Comparison of ENCODE assay signal across 8 cellular contexts in the genomic region with DNA sequence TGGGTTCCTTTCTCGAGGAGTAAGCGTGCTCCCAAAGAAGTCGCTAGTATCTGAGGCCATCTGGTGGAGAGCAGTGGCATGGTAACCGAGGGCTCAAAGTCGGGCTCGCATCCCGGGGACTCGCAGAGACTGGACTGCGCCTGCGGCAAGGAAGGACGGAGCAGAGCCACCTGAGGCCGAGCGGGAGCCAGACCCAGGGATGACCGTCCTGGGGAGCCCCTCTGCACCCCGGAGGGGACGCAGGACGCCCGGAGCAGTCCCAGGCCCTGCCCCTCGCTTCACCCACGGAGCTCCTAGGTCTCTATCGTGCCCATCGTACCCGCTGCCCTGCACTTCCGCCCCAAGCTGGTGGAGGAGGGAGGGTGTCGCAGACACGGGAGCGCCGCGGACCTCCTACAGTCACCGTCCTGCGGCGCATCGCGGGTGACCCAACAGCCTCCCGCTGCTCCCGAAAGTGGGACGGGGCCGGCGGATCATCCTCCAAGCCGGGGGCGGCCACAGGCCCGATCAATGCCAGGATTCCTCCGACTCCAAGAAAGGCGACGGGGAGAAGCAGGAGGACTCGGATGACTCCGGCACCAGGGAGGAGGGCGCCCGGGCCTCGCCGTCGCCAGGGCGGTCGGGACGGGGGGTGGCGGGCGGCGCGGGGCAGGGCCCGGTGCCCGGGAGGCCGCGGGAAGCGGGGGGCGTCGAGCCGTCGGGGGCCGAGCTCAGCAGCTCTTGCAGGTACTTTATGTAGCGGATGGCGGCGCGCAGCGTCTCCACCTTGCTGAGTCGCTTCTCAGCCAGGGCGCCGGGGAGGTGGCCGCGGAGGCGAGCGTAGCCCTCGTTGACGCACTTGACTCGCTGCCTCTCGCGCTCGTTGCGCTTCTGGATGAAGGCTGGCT. TPM values are rescaled to one million over a fixed set of nuclear protein-coding genes. Genes with fewer than 3 reads are reported as not detected.
A peak's percentile ranks its signal among the peaks of the same experiment; 100 is the strongest.
DNase-seq lines count a peak whose midpoint lies in the region; TF ChIP-seq lines count a peak whose summit lies in the region.

No MANE protein-coding gene starts in this region.

- WGBS in GM23248 (ENCODE audit: low coverage in 1 of 2, low lambda C conversion rate in 2 of 2, missing lambda C conversion rate in 2 of 2), 2 experiments, result 2% methylated on average over 53 to 88 of the region's 88 CpGs

- in situ Hi-C loops in GM23248 (cut with MboI), result no loop called here

- peak overlapping the region; percentile 60 for H3K9ac ChIP-seq in GM23248

- H3K9me3 Mint-ChIP-seq in nephron, result no peaks in the 10 kb centered on the region

- H3K27me3 Mint-ChIP-seq in nephron (ENCODE audit: low read depth), result peaks cover 48% of the 10 kb centered on the region

- H3K4me3 Mint-ChIP-seq in nephron, result peak overlapping the region; percentile 82 to 94 (median 90)

- H3K36me3 Mint-ChIP-seq in nephron (ENCODE audit: low read depth), result no peaks in the 10 kb centered on the region

- no peaks in the 10 kb centered on the region for H3K9me3 ChIP-seq in GM23248 (ENCODE audit: low read depth)

- H3K4me2 ChIP-seq in GM23248 (ENCODE audit: unreplicated experiment), result peak overlapping the region; percentile 67

- H3K36me3 ChIP-seq in GM23248 (ENCODE audit: low read depth), result no peaks in the 10 kb centered on the region

- H3K4me1 ChIP-seq in GM23248 (ENCODE audit: insufficient read depth), result no peaks in the 10 kb centered on the region

- H3K27ac ChIP-seq in GM23248 (no peak overlapping the region), RWPE1 (peak overlapping the region; percentile 57)

- no peaks in the 10 kb centered on the region for H3K79me2 ChIP-seq in GM23248 (ENCODE audit: insufficient read depth)

- peak overlapping the region; percentile 90 for H2AFZ ChIP-seq in GM23248

- CTCF ChIA-PET in RWPE1 (lab: Yijun Ruan, JAX), result interaction anchor here (0.5 to 3.6 kb wide), 26 partner anchors 10 to 1825 kb away, joined by 3 to 47 read pairs (median 4); no protein-coding TSS in a partner anchor

- H3K4me1 Mint-ChIP-seq in nephron, result peaks cover 24% of the 10 kb centered on the region

- no peaks in the 10 kb centered on the region for H4K20me1 ChIP-seq in GM23248 (ENCODE audit: insufficient read depth)

- H3K9me2 ChIP-seq in GM23248 (ENCODE audit: insufficient read depth), result no peaks in the 10 kb centered on the region

- H3K27me3 ChIP-seq in GM23248 (replicated peaks; ENCODE audit: insufficient read depth), result no peaks in the 10 kb centered on the region; the same call in 1 of the 2 replicates

- peak overlapping the region; percentile 75 for H3K4me3 ChIP-seq in GM23248
- peak overlapping the region; percentile 68 for H3K4me3 ChIP-seq in fibroblast of the aortic adventitia (ENCODE audit: low read depth, low read length)

- peak; percentile 99 for DNase-seq in DMS53 (lab: John Stamatoyannopoulos, UW)
- peak; percentile 97 for DNase-seq in GM23248
- DNase-seq in RWPE1 (ENCODE audit: low spot score), result peak; percentile 99
- peak; percentile 60 for DNase-seq in activated T-helper 9 cell treated with anti-CD3 and anti-CD28 coated beads, Interleukin-2, amount 50 U/mL, for 16 hours (ENCODE audit: low read depth)
- DNase-seq in fibroblast of the aortic adventitia (ENCODE audit: low read depth), result peak; percentile 88
- peak; percentile 72 for DNase-seq in stimulated activated naive CD4-positive, alpha-beta T cell treated with Interleukin-2 at 50 U/mL for 16 hours (lab: John Stamatoyannopoulos, UW)

- peak overlapping the region in 1 of 3 experiments; percentile 57 for H3K27ac Mint-ChIP-seq in nephron

- H3F3A ChIP-seq in GM23248 (ENCODE audit: insufficient read depth), result no peaks in the 10 kb centered on the region

- peak; percentile 87 for TF ChIP-seq CTCF in LNCAP (IDR thresholded peaks at IDR 0.05)
- peak; percentile 83 for TF ChIP-seq CTCF in RWPE1 (conservative IDR thresholded peaks at IDR 0.05; ENCODE audit: low read depth)
- peak; percentile 88 for TF ChIP-seq CTCF in fibroblast of the aortic adventitia (IDR thresholded peaks at IDR 0.05; ENCODE audit: insufficient read depth, low read length)
- TF ChIP-seq CTCF in nephron (IDR thresholded peaks at IDR 0.05; ENCODE audit: unreplicated experiment in 3 of 3), result peak; percentile 76 to 88 (median 79)

- POLR2A ChIA-PET in RWPE1 (lab: Yijun Ruan, JAX; ENCODE audit: low non-redundant PET), result interaction anchor here (0.7 to 1.1 kb wide), 3 partner anchors 69 to 143 kb away, joined by 3 to 8 read pairs (median 3); no protein-coding TSS in a partner anchor

RNA-seq across cellular contexts. Expression of a gene that starts 2.3 kb away (rescaled TPM):
- total RNA-seq in GM23248 (2014; rRNA removed; shearing (Covaris generic)), result not detected in 2 replicates
- not detected in 2 replicates for polyA plus RNA-seq in GM23248 (2016; fragmentation: Nextera tagmentation; extraction: Ambion mirVana)
- not detected in 2 replicates for total RNA-seq in fibroblast of the aortic adventitia (ENCODE audit: low replicate concordance)

RNA-seq across cellular contexts. Expression of a gene that starts 12.5 kb away (rescaled TPM):
- not detected in 2 replicates for total RNA-seq in GM23248 (2014; rRNA removed; shearing (Covaris generic))
- not detected in 2 replicates for polyA plus RNA-seq in GM23248 (2016; fragmentation: Nextera tagmentation; extraction: Ambion mirVana)
- not detected in 2 replicates for total RNA-seq in fibroblast of the aortic adventitia (ENCODE audit: low replicate concordance)

RNA-seq across cellular contexts. Expression of a gene that starts 39.8 kb away (rescaled TPM):
- total RNA-seq in GM23248 (2014; rRNA removed; shearing (Covaris generic)), result 77.9 and 81.0 TPM in 2 replicates
- polyA plus RNA-seq in GM23248 (2016; fragmentation: Nextera tagmentation; extraction: Ambion mirVana), result 70.3 and 76.8 TPM in 2 replicates
- 24.0 and 35.1 TPM in 2 replicates for total RNA-seq in fibroblast of the aortic adventitia (ENCODE audit: low replicate concordance)
